In the genomic region with DNA sequence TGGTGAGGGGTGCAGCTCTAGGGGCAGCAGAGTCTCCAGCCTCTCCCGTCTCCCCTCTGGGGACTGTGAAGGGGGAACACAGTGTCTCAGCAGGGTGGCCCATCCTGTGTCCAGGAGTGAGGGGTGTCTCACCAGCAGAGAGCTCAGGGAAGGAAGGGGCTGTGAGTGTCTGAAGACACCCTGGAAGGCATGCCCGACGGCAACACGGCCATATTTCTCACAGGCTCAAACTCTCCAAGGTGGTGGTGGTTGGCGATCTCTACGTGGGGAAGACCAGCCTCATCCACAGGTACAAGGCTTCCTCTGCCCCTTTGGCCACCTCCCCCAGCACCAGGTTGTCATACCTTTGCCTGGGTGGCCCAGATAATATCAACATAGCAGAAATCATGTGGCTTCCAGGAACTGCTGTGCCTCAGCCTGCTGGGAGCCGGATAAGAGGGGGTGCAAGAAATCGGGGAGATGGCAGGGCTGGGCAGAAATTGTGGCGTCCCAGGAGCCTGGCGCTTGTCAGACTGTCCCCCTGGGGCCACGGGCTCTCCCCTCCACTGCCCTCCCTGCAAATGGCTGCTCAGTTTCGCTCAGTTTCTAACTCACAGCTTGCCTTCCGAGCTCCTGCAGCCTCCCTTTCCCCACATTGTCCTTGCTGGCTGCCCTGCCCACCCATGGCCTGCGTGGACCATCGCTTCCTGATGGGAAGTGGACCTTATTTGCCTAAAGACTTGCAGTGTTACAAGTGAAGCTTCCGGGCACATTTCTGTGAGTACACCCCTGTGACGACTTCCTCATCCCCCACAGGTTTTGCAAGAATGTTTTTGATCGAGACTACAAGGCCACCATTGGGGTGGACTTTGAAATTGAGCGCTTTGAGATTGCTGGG, we compare ENCODE assay signal across 1 cellular context.
A peak's percentile ranks its signal among the peaks of the same experiment; 100 is the strongest.
TF ChIP-seq lines count a peak whose summit lies in the region.

No MANE protein-coding gene starts in this region.

TF ChIP-seq in HepG2, 621 proteins besides CTCF, POLR2A, EP300 and RAD21 (continued from another document and continues in another):
- TF ChIP-seq, protein P1, sequence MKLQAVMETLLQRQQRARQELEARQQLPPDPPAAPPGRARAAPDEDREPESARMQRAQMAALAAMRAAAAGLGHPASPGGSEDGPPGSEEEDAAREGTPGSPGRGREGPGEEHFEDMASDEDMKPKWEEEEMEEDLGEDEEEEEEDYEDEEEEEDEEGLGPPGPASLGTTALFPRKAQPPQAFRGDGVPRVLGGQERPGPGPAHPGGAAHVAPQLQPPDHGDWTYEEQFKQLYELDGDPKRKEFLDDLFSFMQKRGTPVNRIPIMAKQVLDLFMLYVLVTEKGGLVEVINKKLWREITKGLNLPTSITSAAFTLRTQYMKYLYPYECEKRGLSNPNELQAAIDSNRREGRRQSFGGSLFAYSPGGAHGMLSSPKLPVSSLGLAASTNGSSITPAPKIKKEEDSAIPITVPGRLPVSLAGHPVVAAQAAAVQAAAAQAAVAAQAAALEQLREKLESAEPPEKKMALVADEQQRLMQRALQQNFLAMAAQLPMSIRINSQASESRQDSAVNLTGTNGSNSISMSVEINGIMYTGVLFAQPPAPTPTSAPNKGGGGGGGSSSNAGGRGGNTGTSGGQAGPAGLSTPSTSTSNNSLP (IDR thresholded peaks at IDR 0.05; ENCODE audit: low read depth, low read length) = peak; percentile 44; the same call in 1 of the 2 replicates
- TF ChIP-seq FOSL2 (CRISPR knock-in tag; IDR thresholded peaks at IDR 0.05) (peak; percentile 32), ARID4A (CRISPR knock-in tag; IDR thresholded peaks at IDR 0.05; ENCODE audit: borderline replicate concordance) (peak; percentile 32; the same call in 1 of the 2 replicates), ZFP36 (IDR thresholded peaks at IDR 0.05; ENCODE audit: borderline replicate concordance, low read depth, low read length, partially characterized antibody) (no peak), PAF1 (CRISPR knock-in tag; IDR thresholded peaks at IDR 0.05) (no peak), ZNF646 (CRISPR knock-in tag; IDR thresholded peaks at IDR 0.05) (no peak), MAFF (IDR thresholded peaks at IDR 0.05; ENCODE audit: low read depth, low read length) (no peak), ZGPAT (CRISPR knock-in tag; IDR thresholded peaks at IDR 0.05) (peak; percentile 54), ZMYM4 (CRISPR knock-in tag; IDR thresholded peaks at IDR 0.05) (peak; percentile 11; the same call in 1 of the 2 replicates), TCF7 (IDR thresholded peaks at IDR 0.05; ENCODE audit: low read depth) (0 out of 2 replicates have a peak, but pooled peaks have one; percentile 38), HNRNPH1 (optimal IDR thresholded peaks at IDR 0.05; ENCODE audit: low read depth, low read length) (no peak), ZNF235 (CRISPR knock-in tag; IDR thresholded peaks at IDR 0.05; ENCODE audit: borderline replicate concordance) (no peak), CREM (IDR thresholded peaks at IDR 0.05) (peak; percentile 59; the same call in 1 of the 2 replicates), CREM (CRISPR knock-in tag; IDR thresholded peaks at IDR 0.05) (no peak), MED13 (CRISPR knock-in tag; IDR thresholded peaks at IDR 0.05) (no peak), ZBTB38 (CRISPR knock-in tag; IDR thresholded peaks at IDR 0.05) (peak; percentile 39), KDM4B (CRISPR knock-in tag; IDR thresholded peaks at IDR 0.05) (peak; percentile 31; the same call in 1 of the 2 replicates), ZNF253 (CRISPR knock-in tag; IDR thresholded peaks at IDR 0.05; ENCODE audit: borderline replicate concordance) (no peak), KAT8 (CRISPR knock-in tag; IDR thresholded peaks at IDR 0.05) (peak; percentile 70), NRL (CRISPR knock-in tag; IDR thresholded peaks at IDR 0.05; ENCODE audit: borderline replicate concordance) (no peak), NONO (IDR thresholded peaks at IDR 0.05) (no peak), NONO (CRISPR knock-in tag; conservative IDR thresholded peaks at IDR 0.05) (0 out of 2 replicates have a peak, but pooled peaks have one; percentile 42), ELF3 (CRISPR knock-in tag; IDR thresholded peaks at IDR 0.05) (peak; percentile 79; the same call in 1 of the 2 replicates), ZNF570 (CRISPR knock-in tag; IDR thresholded peaks at IDR 0.05; ENCODE audit: borderline replicate concordance) (no peak), FOXK1 (CRISPR knock-in tag; IDR thresholded peaks at IDR 0.05; ENCODE audit: borderline replicate concordance, low read depth) (peak; percentile 51; the same call in 1 of the 2 replicates), SALL1 (CRISPR knock-in tag; IDR thresholded peaks at IDR 0.05) (peak; percentile 68), ATAD3A (CRISPR knock-in tag; IDR thresholded peaks at IDR 0.05) (no peak), RORA (CRISPR knock-in tag; IDR thresholded peaks at IDR 0.05) (no peak), PRMT3 (CRISPR knock-in tag; IDR thresholded peaks at IDR 0.05; ENCODE audit: borderline replicate concordance, low read depth) (no peak), ZBTB25 (CRISPR knock-in tag; IDR thresholded peaks at IDR 0.05) (no peak), TARDBP (CRISPR knock-in tag; IDR thresholded peaks at IDR 0.05) (0 out of 2 replicates have a peak, but pooled peaks have one; percentile 22), FOXA1 (IDR thresholded peaks at IDR 0.05) (no peak), FOXA1 (CRISPR knock-in tag; IDR thresholded peaks at IDR 0.05) (peak; percentile 67), ZNF644 (CRISPR knock-in tag; IDR thresholded peaks at IDR 0.05; ENCODE audit: low read depth) (no peak; the same call in 1 of the 2 replicates), RELA (CRISPR knock-in tag; IDR thresholded peaks at IDR 0.05) (no peak), REL (CRISPR knock-in tag; conservative IDR thresholded peaks at IDR 0.05) (no peak), ZNF136 (CRISPR knock-in tag; IDR thresholded peaks at IDR 0.05; ENCODE audit: low read depth) (no peak), ZMAT3 (CRISPR knock-in tag; conservative IDR thresholded peaks at IDR 0.05) (no peak), SAP130 (CRISPR knock-in tag; IDR thresholded peaks at IDR 0.05; ENCODE audit: low read depth) (peak; percentile 69), ZHX1 (CRISPR knock-in tag; IDR thresholded peaks at IDR 0.05; ENCODE audit: low read depth) (no peak)
